Comparison of ENCODE assay signal across 20 cellular contexts in genomic region chr15:31374986-31375385, GRCh38. TPM values are rescaled to one million over a fixed set of nuclear protein-coding genes. Genes with fewer than 3 reads are reported as not detected.
DNase-seq lines count a peak whose midpoint lies in the region; ATAC-seq and TF ChIP-seq lines count a peak whose summit lies in the region.
"Had no signal": no experiment of that assay in that cellular context is flagged by ENCODE, and none has a peak within 500 bp of the region (broad histone marks: within the 10 kb centered on the region; RNA-seq: fewer than 3 reads in every experiment).

No MANE protein-coding gene starts in this region.

- no peak for ATAC-seq in Right ventricle myocardium superior (ENCODE audit: poor library complexity)
- no peak for ATAC-seq in activated T-helper 17 cell treated with anti-CD3 and anti-CD28 coated beads, Interleukin-2, amount 50 U/mL, for 72 hours (replicated peaks)
- peak in 1 of 2 donors; percentile 3 for ATAC-seq in upper lobe of left lung (ENCODE audit: low FRiP score in 2 of 2)
- no peak for ATAC-seq in left lung
- ATAC-seq: K562 had no signal

- DNase-seq in right atrium auricular region (ENCODE audit: low spot score) (no peak), Right ventricle myocardium superior (no peak), upper lobe of left lung (no peak), SKM-1 treated with dmso at 0.1 percent for 144 hours (lab: John Stamatoyannopoulos, UW; ENCODE audit: unreplicated experiment) (no peak), G401 (ENCODE audit: low spot score) (no peak), left lung (no peak)
- DNase-seq: activated CD4-positive, alpha-beta memory T cell treated with anti-CD3 and anti-CD28 coated beads, Interleukin-2, amount 10 ng/mL, durations not matched to agents 7 days and 5 days; caudate nucleus; EL; esophagus squamous epithelium; NCI-H187 treated with DMSO at 0.1 percent for 48 hours; NCI-H446 treated with DMSO at 0.1 percent for 48 hours; stimulated activated CD4-positive, alpha-beta T cell treated with anti-CD3 and anti-CD28 coated beads, Interleukin-15, amount 100 ng/mL, for 24 hours; stimulated activated naive CD4-positive, alpha-beta T cell; T-helper 2 cell had no signal

- H3K9me3 Mint-ChIP-seq in activated T-helper 17 cell treated with anti-CD3 and anti-CD28 coated beads, Interleukin-2, amount 50 U/mL, for 72 hours: no peaks in the 10 kb centered on the region
- H3K9me3 Mint-ChIP-seq: activated CD4-positive, alpha-beta memory T cell treated with anti-CD3 and anti-CD28 coated beads, Interleukin-2, amount 10 ng/mL, durations not matched to agents 7 days and 5 days had no signal

- H3K4me1 ChIP-seq in right atrium auricular region (peaks cover 0 to 87% of the 10 kb centered on the region in 2 donors), mucosa of rectum (ENCODE audit: control insufficient read depth in 2 of 2, insufficient read depth in 2 of 2, low read length in 2 of 2) (peaks cover 48 to 51% of the 10 kb centered on the region in 2 donors), upper lobe of left lung (peaks cover 47 to 78% (median 72%) of the 10 kb centered on the region in 4 donors), left lung (peaks cover 17 to 78% of the 10 kb centered on the region in 2 donors)
- H3K4me1 ChIP-seq: HAP-1 had no signal

- peaks cover 11% of the 10 kb centered on the region for H3K4me1 Mint-ChIP-seq in activated T-helper 17 cell treated with anti-CD3 and anti-CD28 coated beads, Interleukin-2, amount 50 U/mL, for 72 hours

- in situ Hi-C loops in G401 (cut with HindIII; ENCODE audit: low sequenced_read_pairs): no loop called here

- H3K27me3 Mint-ChIP-seq in activated T-helper 17 cell treated with anti-CD3 and anti-CD28 coated beads, Interleukin-2, amount 50 U/mL, for 72 hours: no peaks in the 10 kb centered on the region
- H3K27me3 Mint-ChIP-seq: activated CD4-positive, alpha-beta memory T cell treated with anti-CD3 and anti-CD28 coated beads, Interleukin-2, amount 10 ng/mL, durations not matched to agents 7 days and 5 days had no signal

- H3K4me3 Mint-ChIP-seq in activated T-helper 17 cell treated with anti-CD3 and anti-CD28 coated beads, Interleukin-2, amount 50 U/mL, for 72 hours: no peak overlapping the region
- H3K4me3 Mint-ChIP-seq: activated CD4-positive, alpha-beta memory T cell treated with anti-CD3 and anti-CD28 coated beads, Interleukin-2, amount 10 ng/mL, durations not matched to agents 7 days and 5 days; neural progenitor cell had no signal

- WGBS in upper lobe of left lung, 2 donors: 86% methylated on average over 12 of the region's 12 CpGs

- intact Hi-C loops in Right ventricle myocardium superior (cut with DNase I): no loop called here
- intact Hi-C loops in left lung (cut with DNase I): no loop called here

- no peak for TF ChIP-seq CTCF in right atrium auricular region (IDR thresholded peaks at IDR 0.05)
- no peak for TF ChIP-seq CTCF in upper lobe of left lung (IDR thresholded peaks at IDR 0.05)
- no peak for TF ChIP-seq CTCF in left lung (IDR thresholded peaks at IDR 0.05)

- TF ChIP-seq EP300 in upper lobe of left lung (IDR thresholded peaks at IDR 0.05): no peak

- no peak for TF ChIP-seq POLR2A in upper lobe of left lung (IDR thresholded peaks at IDR 0.05)

- H3K27ac Mint-ChIP-seq in activated T-helper 17 cell treated with anti-CD3 and anti-CD28 coated beads, Interleukin-2, amount 50 U/mL, for 72 hours: peak overlapping the region; percentile 58
- H3K27ac Mint-ChIP-seq: activated CD4-positive, alpha-beta memory T cell treated with anti-CD3 and anti-CD28 coated beads, Interleukin-2, amount 10 ng/mL, durations not matched to agents 7 days and 5 days; neural progenitor cell had no signal

- no peak overlapping the region for H3K4me3 ChIP-seq in right atrium auricular region
- H3K4me3 ChIP-seq in mucosa of rectum (ENCODE audit: low read length in 2 of 2): no peak overlapping the region
- no peak overlapping the region for H3K4me3 ChIP-seq in upper lobe of left lung
- H3K4me3 ChIP-seq in left lung: no peak overlapping the region
- H3K4me3 ChIP-seq: esophagus squamous epithelium, HAP-1, K562, neural progenitor cell had no signal

- H3K36me3 Mint-ChIP-seq in activated T-helper 17 cell treated with anti-CD3 and anti-CD28 coated beads, Interleukin-2, amount 50 U/mL, for 72 hours (ENCODE audit: low read depth): peaks cover 88% of the 10 kb centered on the region

- peak overlapping the region; percentile 90 to 96 for H3K27ac ChIP-seq in right atrium auricular region
- peak overlapping the region; percentile 83 for H3K27ac ChIP-seq in mucosa of rectum (ENCODE audit: low read depth in 2 of 2, low read length in 2 of 2)
- peak overlapping the region in 3 of 4 donors; percentile 79 to 99 (median 80) for H3K27ac ChIP-seq in upper lobe of left lung
- H3K27ac ChIP-seq in left lung: no peak overlapping the region
- H3K27ac ChIP-seq: neural progenitor cell had no signal

- H3K36me3 ChIP-seq in right atrium auricular region (peaks cover 55% of the 10 kb centered on the region), mucosa of rectum (ENCODE audit: control insufficient read depth in 2 of 2, insufficient read depth in 2 of 2, low read length in 2 of 2) (peaks cover 11 to 41% of the 10 kb centered on the region in 2 donors), upper lobe of left lung (peaks cover 11 to 66% (median 39%) of the 10 kb centered on the region in 4 donors), left lung (peaks cover 0 to 80% of the 10 kb centered on the region in 2 donors)
- H3K36me3 ChIP-seq: HAP-1, neural progenitor cell had no signal

- H3K27me3 ChIP-seq in right atrium auricular region: no peaks in the 10 kb centered on the region
- H3K27me3 ChIP-seq in mucosa of rectum (ENCODE audit: control insufficient read depth in 2 of 2, insufficient read depth in 2 of 2, low read length in 2 of 2): no peaks in the 10 kb centered on the region
- no peaks in the 10 kb centered on the region for H3K27me3 ChIP-seq in upper lobe of left lung
- H3K27me3 ChIP-seq in left lung: no peaks in the 10 kb centered on the region
- H3K27me3 ChIP-seq: esophagus squamous epithelium, neural progenitor cell had no signal

- peak overlapping the region; percentile 3 to 55 for H3K9ac ChIP-seq in mucosa of rectum (ENCODE audit: low read depth in 1 of 2, low read length in 2 of 2)
- H3K9ac ChIP-seq: neural progenitor cell had no signal

- no peaks in the 10 kb centered on the region for H3K9me3 ChIP-seq in right atrium auricular region
- no peaks in the 10 kb centered on the region for H3K9me3 ChIP-seq in mucosa of rectum (ENCODE audit: control insufficient read depth in 2 of 2, low read length in 2 of 2)
- no peaks in the 10 kb centered on the region for H3K9me3 ChIP-seq in upper lobe of left lung
- H3K9me3 ChIP-seq in left lung: no peaks in the 10 kb centered on the region
- H3K9me3 ChIP-seq: esophagus squamous epithelium, HAP-1 had no signal

RNA-seq across cellular contexts. Expression of gene KLF13, which starts 48.4 kb away (rescaled TPM):
- 10 to 100 TPM; 52.8 to 54.6 TPM for total RNA-seq in right atrium auricular region
- 65.7 TPM for total RNA-seq in Right ventricle myocardium superior
- 100 to 1,000 TPM; 101 to 119 TPM for total RNA-seq in activated T-helper 17 cell treated with anti-CD3 and anti-CD28 coated beads, Interleukin-2, amount 50 U/mL, for 72 hours
- total RNA-seq in upper lobe of left lung: 100 to 1,000 TPM; 103 to 231 (median 147) TPM
- total RNA-seq in G401 (2014; rRNA removed; shearing (Covaris generic)): 7.6 and 14.2 TPM in 2 replicates
- 100 to 1,000 TPM; 110 to 116 TPM for total RNA-seq in left lung

Comparison
In these comparisons a context has a peak if more than half of its experiments do, and no peak if none do; other contexts are left out.
1. H3K27ac ChIP-seq: peak in right atrium auricular region (2 of 2), mucosa of rectum (2 of 2) and upper lobe of left lung (3 of 4); none in left lung (0 of 2).